8 cellular contexts compared by ENCODE assay signal in genomic region chr1:51234721-51235425, GRCh38. TPM values are rescaled to one million over a fixed set of nuclear protein-coding genes. Genes with fewer than 3 reads are reported as not detected.
DNase-seq lines count a peak whose midpoint lies in the region; ATAC-seq and TF ChIP-seq lines count a peak whose summit lies in the region.

No MANE protein-coding gene starts in this region.

- BruUV-seq in A673 (replicated peaks; lab: Mats Ljungman, UMichigan) = no TSS peak

- intact Hi-C loops in A673 (cut with micrococcal nuclease; ENCODE audit: unreplicated experiment) = no loop called here

- H3K4me3 ChIP-seq in A673 (ENCODE audit: low read depth, low read length, poor library complexity, severe bottlenecking) (peak overlapping the region; percentile 93), coronary artery (peak overlapping the region; percentile 95), mesodermal cell (ENCODE audit: extremely low read depth, insufficient read depth, low read length, poor library complexity, severe bottlenecking) (peak overlapping the region; percentile 95)

- no peaks in the 10 kb centered on the region for H3K27me3 ChIP-seq in A673 (replicated peaks; ENCODE audit: insufficient read depth, low read depth, low read length, poor library complexity)

- H3K36me3 ChIP-seq in A673 (ENCODE audit: insufficient read depth, low read length, poor library complexity, severe bottlenecking) (no peaks in the 10 kb centered on the region), mesodermal cell (ENCODE audit: control insufficient read depth, insufficient read depth, low read length) (peaks cover 9% of the 10 kb centered on the region)

- 73 to 81% methylated on average over 6 to 7 of the region's 8 CpGs for WGBS in mesodermal cell (ENCODE audit: insufficient coverage in 2 of 2), 2 experiments

- DNase-seq in A673 (ENCODE audit: low spot score) (peak; percentile 78), NCI-H2171 (lab: John Stamatoyannopoulos, UW) (peak; percentile 90), coronary artery (ENCODE audit: low spot score) (peak; percentile 75)
- peak; percentile 8 for DNase-seq in stimulated activated CD8-positive, alpha-beta memory T cell treated with anti-CD3 and anti-CD28 coated beads, Interleukin-7, amount 100 ng/mL, for 24 hours (ENCODE audit: low read depth)

- CTCF ChIA-PET in A673 (lab: Charles Lee) = no interaction called here

- no peaks in the 10 kb centered on the region for H3K9me3 ChIP-seq in A673 (ENCODE audit: low read depth, low read length, poor library complexity, severe bottlenecking)
- H3K9me3 ChIP-seq in mesodermal cell (ENCODE audit: control insufficient read depth, low read length) = no peaks in the 10 kb centered on the region

- no peak overlapping the region for H3K27ac ChIP-seq in A673 (ENCODE audit: low read depth, low read length, poor library complexity, severe bottlenecking)
- H3K27ac ChIP-seq in coronary artery = peak overlapping the region; percentile 98 to 99
- H3K27ac ChIP-seq in mesodermal cell (ENCODE audit: low read depth, low read length, severe bottlenecking) = peak overlapping the region; percentile 77

- H3K4me1 ChIP-seq in A673 (ENCODE audit: insufficient read depth, low read length, poor library complexity, severe bottlenecking) (peaks cover 22% of the 10 kb centered on the region), mesodermal cell (ENCODE audit: control insufficient read depth, insufficient read depth, low read length, poor library complexity, severe bottlenecking) (peaks cover 7% of the 10 kb centered on the region)

- peak; percentile 78 for ATAC-seq in GM18907 (IDR thresholded peaks at IDR 0.05; ENCODE audit: unreplicated experiment)
- ATAC-seq in HG03097 (IDR thresholded peaks at IDR 0.05; ENCODE audit: low FRiP score, unreplicated experiment) = peak; percentile 61
- ATAC-seq in activated CD4-positive, CD25-positive, alpha-beta regulatory T cell treated with anti-CD3 and anti-CD28 coated beads, Interleukin-2, amount 50 U/mL, for 24 hours = peak; percentile 14 to 17

- TF ChIP-seq CTCF in A673 (conservative IDR thresholded peaks at IDR 0.05; ENCODE audit: low read depth, low read length) (no peak), coronary artery (IDR thresholded peaks at IDR 0.05) (no peak)

- POLR2A ChIA-PET in A673 (lab: Charles Lee; ENCODE audit: low non-redundant PET) = no interaction called here

RNA-seq across cellular contexts. Expression of gene RNF11, which starts 1.2 kb away (rescaled TPM):
- 59.9 and 67.5 TPM in 2 replicates for total RNA-seq in A673 (2021)
- polyA plus RNA-seq in mesodermal cell (2013, experiment 1 of 2) = 92.6 TPM
- 77.3 TPM for polyA plus RNA-seq in mesodermal cell (2013, experiment 2 of 2)

Comparison
In these comparisons a context has a peak if more than half of its experiments do, and no peak if none do; other contexts are left out.
1. DNase-seq: peak in every context shown above with its lines; median percentile 90 in NCI-H2171; 78 in A673; 75 in coronary artery; 8 in stimulated activated CD8-positive, alpha-beta memory T cell treated with anti-CD3 and anti-CD28 coated beads, Interleukin-7, amount 100 ng/mL, for 24 hours.
2. ATAC-seq: peak in every context shown above with its lines; median percentile 78 in GM18907; 61 in HG03097; 16 in activated CD4-positive, CD25-positive, alpha-beta regulatory T cell treated with anti-CD3 and anti-CD28 coated beads, Interleukin-2, amount 50 U/mL, for 24 hours.